ENCODE assay signal across 11 cellular contexts in genomic region chr1:99758073-99758511, GRCh38. TPM values are rescaled to one million over a fixed set of nuclear protein-coding genes. Genes with fewer than 3 reads are reported as not detected.
DNase-seq lines count a peak whose midpoint lies in the region; ATAC-seq, FAIRE-seq and TF ChIP-seq lines count a peak whose summit lies in the region.
"Had no signal": no experiment of that assay in that cellular context is flagged by ENCODE, and none has a peak within 500 bp of the region (broad histone marks: within the 10 kb centered on the region; RNA-seq: fewer than 3 reads in every experiment).

No MANE protein-coding gene starts in this region.

- ATAC-seq in GM21360 (IDR thresholded peaks at IDR 0.05; ENCODE audit: unreplicated experiment) (peak; percentile 61), HG03139 (IDR thresholded peaks at IDR 0.05; ENCODE audit: unreplicated experiment) (peak; percentile 71), gastroesophageal sphincter (no peak), psoas muscle (no peak)

- H3K27ac ChIP-seq in coronary artery = no peak overlapping the region
- no peak overlapping the region for H3K27ac ChIP-seq in gastroesophageal sphincter
- no peak overlapping the region for H3K27ac ChIP-seq in psoas muscle
- H3K27ac ChIP-seq: parathyroid adenoma had no signal

- H3K27me3 ChIP-seq in bronchial epithelial cell (ENCODE audit: control insufficient read depth, insufficient read depth, low read length) (no peaks in the 10 kb centered on the region), gastroesophageal sphincter (no peaks in the 10 kb centered on the region), psoas muscle (ENCODE audit: insufficient read depth in 3 of 3, low read length in 2 of 3) (no peaks in the 10 kb centered on the region)

- intact Hi-C loops in psoas muscle (cut with DNase I) = no loop called here

- no peak for TF ChIP-seq POLR2A in gastroesophageal sphincter (IDR thresholded peaks at IDR 0.05)

- no peak for DNase-seq in GM12864 (ENCODE audit: low read depth)
- peak; percentile 29 for DNase-seq in bronchial epithelial cell (ENCODE audit: low read depth)
- no peak for DNase-seq in coronary artery (ENCODE audit: low spot score)
- no peak for DNase-seq in psoas muscle
- DNase-seq in epidermal melanocyte (ENCODE audit: insufficient read length, low spot score) = no peak
- DNase-seq: DMS53; stimulated activated naive CD4-positive, alpha-beta T cell treated with Interleukin-2 at 50 U/mL for 16 hours had no signal

- 29 to 40% methylated on average over 1 of the region's 1 CpG for WGBS in gastroesophageal sphincter (ENCODE audit: low coverage in 1 of 2), 2 donors
- WGBS in psoas muscle, 3 donors = 17 to 19% (median 19%) methylated on average over 1 of the region's 1 CpG

- TF ChIP-seq EP300 in gastroesophageal sphincter (IDR thresholded peaks at IDR 0.05) = no peak

- no peak for TF ChIP-seq CTCF in GM12864 (IDR thresholded peaks at IDR 0.05; ENCODE audit: low read depth, low read length, missing control alignments)
- TF ChIP-seq CTCF in bronchial epithelial cell (IDR thresholded peaks at IDR 0.05; ENCODE audit: insufficient read depth, low read length, severe bottlenecking) = no peak
- TF ChIP-seq CTCF in coronary artery (IDR thresholded peaks at IDR 0.05) = no peak
- no peak for TF ChIP-seq CTCF in gastroesophageal sphincter (IDR thresholded peaks at IDR 0.05)
- no peak for TF ChIP-seq CTCF in psoas muscle (IDR thresholded peaks at IDR 0.05)

- FAIRE-seq in bronchial epithelial cell (lab: Jason Lieb, UNC) = no peak

- H3K9me3 ChIP-seq in gastroesophageal sphincter (no peaks in the 10 kb centered on the region), psoas muscle (no peaks in the 10 kb centered on the region)

- no peaks in the 10 kb centered on the region for H3K4me1 ChIP-seq in gastroesophageal sphincter
- no peaks in the 10 kb centered on the region for H3K4me1 ChIP-seq in psoas muscle
- H3K4me1 ChIP-seq: parathyroid adenoma had no signal

- peak overlapping the region; percentile 21; the same call in 1 of the 2 replicates for H3K4me3 ChIP-seq in GM12864 (ENCODE audit: low read depth, low read length)
- no peak overlapping the region for H3K4me3 ChIP-seq in bronchial epithelial cell (ENCODE audit: low read depth, low read length)
- H3K4me3 ChIP-seq in coronary artery = no peak overlapping the region
- H3K4me3 ChIP-seq in gastroesophageal sphincter = no peak overlapping the region
- H3K4me3 ChIP-seq in psoas muscle = no peak overlapping the region

- no peaks in the 10 kb centered on the region for H3K36me3 ChIP-seq in bronchial epithelial cell (ENCODE audit: control insufficient read depth, insufficient read depth, low read length)
- H3K36me3 ChIP-seq in gastroesophageal sphincter = no peaks in the 10 kb centered on the region
- H3K36me3 ChIP-seq in psoas muscle (ENCODE audit: insufficient read depth in 1 of 2, low read depth in 1 of 2) = no peaks in the 10 kb centered on the region

RNA-seq across cellular contexts. Expression of gene FRRS1, which starts 8.3 kb away (rescaled TPM):
- 23.4 and 28.3 TPM in 2 replicates for total RNA-seq in bronchial epithelial cell
- 1 to 10 TPM; 2.5 to 5.3 (median 3.1) TPM for total RNA-seq in gastroesophageal sphincter
- 1 to 10 TPM; 2.4 to 4.1 (median 3.2) TPM for total RNA-seq in psoas muscle
- 1 to 10 TPM in 2 of 3 donors, under 1 TPM in 1; 0.34 to 3.1 (median 2.5) TPM for polyA plus RNA-seq in psoas muscle

Comparison
In these comparisons a context has a peak if more than half of its experiments do, and no peak if none do; other contexts are left out.
1. ATAC-seq: peak in GM21360 (single experiment) and HG03139 (single experiment); none in gastroesophageal sphincter (single experiment) and psoas muscle (0 of 4).